12 cellular contexts compared by ENCODE assay signal in genomic region chr14:88352299-88353097, GRCh38. TPM values are rescaled to one million over a fixed set of nuclear protein-coding genes. Genes with fewer than 3 reads are reported as not detected.
DNase-seq lines count a peak whose midpoint lies in the region; ATAC-seq lines count a peak whose summit lies in the region.
"Had no signal": no experiment of that assay in that cellular context is flagged by ENCODE, and none has a peak within 500 bp of the region (broad histone marks: within the 10 kb centered on the region; RNA-seq: fewer than 3 reads in every experiment).

No MANE protein-coding gene starts in this region.

- peak; percentile 96 for DNase-seq in DMS153 (lab: John Stamatoyannopoulos, UW)
- DNase-seq in NCI-H146 (lab: John Stamatoyannopoulos, UW), result peak; percentile 72
- peak; percentile 42 for DNase-seq in RPMI7951 (ENCODE audit: low read depth)
- peak; percentile 5 for DNase-seq in iris pigment epithelial cell (ENCODE audit: low read depth)
- DNase-seq in AML-193 (lab: John Stamatoyannopoulos, UW), result no peak
- DNase-seq: activated T-cell treated with anti-CD3 and anti-CD28 coated beads, Interleukin-2, amount 50 U/mL, for 24 hours; stimulated activated naive CD8-positive, alpha-beta T cell treated with anti-CD3 and anti-CD28 coated beads, Interleukin-15, amount 100 ng/mL, for 72 hours had no signal

- ATAC-seq in HG02938 (IDR thresholded peaks at IDR 0.05; ENCODE audit: unreplicated experiment), result no peak
- no peak for ATAC-seq in HG03521 (IDR thresholded peaks at IDR 0.05; ENCODE audit: unreplicated experiment)
- ATAC-seq in GM18867 (IDR thresholded peaks at IDR 0.05; ENCODE audit: unreplicated experiment), result no peak
- ATAC-seq: esophagus mucosa; natural killer cell treated with Interleukin-12 subunit alpha and Interleukin-12 subunit beta and Interleukin-15 and Interleukin-18, amount 100 ng/mL, for 72 hours; stimulated activated naive CD8-positive, alpha-beta T cell treated with anti-CD3 and anti-CD28 coated beads, Interleukin-15, amount 100 ng/mL, for 72 hours had no signal

RNA-seq across cellular contexts. Expression of gene KCNK10, which starts 29.4 kb away (rescaled TPM):
- not detected in 2 replicates for total RNA-seq in RPMI7951 (2014; rRNA removed; shearing (Covaris generic))
- total RNA-seq: natural killer cell treated with Interleukin-12 subunit alpha and Interleukin-12 subunit beta and Interleukin-15 and Interleukin-18, amount 100 ng/mL, for 72 hours had no signal

RNA-seq across cellular contexts. Expression of gene SPATA7, which starts 33.0 kb away (rescaled TPM):
- total RNA-seq in RPMI7951 (2014; rRNA removed; shearing (Covaris generic)), result 5.9 and 10.1 TPM in 2 replicates

Comparison
In these comparisons a context has a peak if more than half of its experiments do, and no peak if none do; other contexts are left out.
1. DNase-seq: peak in DMS153 (single experiment), NCI-H146 (single experiment), RPMI7951 (single experiment) and iris pigment epithelial cell (single experiment); none in AML-193 (0 of 2).